7 cellular contexts compared by ENCODE assay signal in the genomic region with DNA sequence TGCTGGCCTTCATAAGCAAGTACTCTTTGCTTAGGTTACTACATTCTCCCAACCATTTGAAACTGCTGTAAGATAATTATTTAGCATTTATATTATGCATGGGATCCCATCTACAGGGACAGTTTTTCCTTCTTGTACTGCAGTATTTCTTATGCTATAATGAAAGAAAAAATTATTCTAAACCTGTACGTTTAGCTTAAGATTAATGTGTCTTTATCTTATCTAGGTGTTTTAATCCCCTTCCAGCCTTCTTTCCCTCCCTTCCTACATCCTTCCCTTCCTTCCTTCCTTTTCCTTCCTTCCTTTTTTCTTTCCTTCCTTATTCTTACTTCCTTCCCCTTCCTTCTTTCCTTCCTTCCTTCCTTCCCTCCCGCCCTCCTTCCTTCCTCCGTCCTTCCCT.
"Had no signal": no experiment of that assay in that cellular context is flagged by ENCODE, and none has a peak within 500 bp of the region (broad histone marks: within the 10 kb centered on the region; RNA-seq: fewer than 3 reads in every experiment).

No MANE protein-coding gene starts in this region.

- H3K27ac ChIP-seq: HL-60, KMS-11 had no signal

- ATAC-seq: HepG2 had no signal

- H3K4me2 ChIP-seq: KMS-11 had no signal

- FAIRE-seq: HepG2, HTR-8/SVneo had no signal

- H3K9ac ChIP-seq: KMS-11 had no signal

- DNase-seq: IMR-90, KBM-7, KG1 had no signal
